11 cellular contexts compared by ENCODE assay signal in the genomic region with DNA sequence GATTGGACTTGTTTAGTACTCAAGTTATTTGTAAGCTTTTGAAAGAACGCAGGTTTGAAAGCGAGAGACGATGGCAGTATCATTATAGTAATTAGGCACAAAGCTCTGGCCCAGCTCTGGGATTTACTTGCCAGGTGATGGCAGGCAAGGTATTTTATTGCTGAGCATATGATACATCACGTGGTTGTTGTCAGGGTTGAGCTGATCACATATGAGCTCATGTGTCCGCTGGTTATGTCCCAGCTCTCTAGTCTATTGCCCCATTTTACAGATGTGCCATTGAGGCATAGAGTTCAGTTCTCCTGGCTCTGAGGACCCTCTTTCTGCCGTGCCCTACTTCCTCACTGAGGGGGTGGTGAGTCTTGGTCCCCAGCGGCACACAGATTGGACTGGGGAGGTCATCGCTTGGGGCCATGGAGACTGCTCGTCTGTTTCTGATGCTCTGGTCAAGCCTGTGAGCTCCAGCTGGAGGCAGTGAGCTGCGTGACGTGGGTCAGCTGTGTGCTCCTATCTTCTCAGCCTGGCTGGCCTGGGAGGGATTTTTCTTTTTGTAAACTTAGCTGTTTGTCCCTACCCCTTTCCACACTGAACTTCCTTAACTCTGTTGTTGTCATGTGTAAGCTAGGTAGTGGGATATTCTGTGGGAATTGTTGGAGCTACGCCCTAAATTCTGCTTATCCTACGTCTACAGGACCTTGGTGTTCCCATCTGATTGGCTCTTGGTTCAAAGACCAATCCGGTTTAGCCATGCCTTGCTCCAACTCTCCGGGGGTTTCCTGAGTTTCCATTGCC. TPM values are rescaled to one million over a fixed set of nuclear protein-coding genes. Genes with fewer than 3 reads are reported as not detected.
DNase-seq lines count a peak whose midpoint lies in the region; TF ChIP-seq lines count a peak whose summit lies in the region.
"Had no signal": no experiment of that assay in that cellular context is flagged by ENCODE, and none has a peak within 500 bp of the region (broad histone marks: within the 10 kb centered on the region; RNA-seq: fewer than 3 reads in every experiment).

No MANE protein-coding gene starts in this region.

- peaks cover 15% of the 10 kb centered on the region for H3F3A ChIP-seq in SK-N-SH (replicated peaks; ENCODE audit: insufficient read depth)

- H4K20me1 ChIP-seq in SK-N-SH (ENCODE audit: insufficient read depth): peaks cover 4% of the 10 kb centered on the region; the same call in 1 of the 2 replicates
- H4K20me1 ChIP-seq in hepatocyte (ENCODE audit: insufficient read depth, poor library complexity, severe bottlenecking): no peaks in the 10 kb centered on the region

- H2AFZ ChIP-seq in SK-N-SH (ENCODE audit: low read depth) (no peak overlapping the region), hepatocyte (no peak overlapping the region)
- H2AFZ ChIP-seq: PC-9 had no signal

- H3K9me2 ChIP-seq in SK-N-SH: no peaks in the 10 kb centered on the region
- H3K9me2 ChIP-seq in hepatocyte (replicated peaks; ENCODE audit: insufficient read depth): no peaks in the 10 kb centered on the region

- no peak for TF ChIP-seq RAD21 in SK-N-SH (IDR thresholded peaks at IDR 0.05; ENCODE audit: low read length)

- H3K36me3 ChIP-seq in BJ (ENCODE audit: control insufficient read depth, insufficient read depth, low read length) (peaks cover 3% of the 10 kb centered on the region; the same call in 1 of the 2 replicates), SK-N-SH (replicated peaks in 1 of 2; ENCODE audit: control insufficient read depth in 1 of 2, insufficient read depth in 2 of 2, low read length in 1 of 2) (no peaks in the 10 kb centered on the region), hepatocyte (replicated peaks; ENCODE audit: insufficient read depth, low read depth) (no peaks in the 10 kb centered on the region), skeletal muscle satellite cell (ENCODE audit: insufficient read depth, low read length) (no peaks in the 10 kb centered on the region)
- H3K36me3 ChIP-seq: esophagus squamous epithelium had no signal

- TF ChIP-seq EP300 in SK-N-SH (IDR thresholded peaks at IDR 0.05; ENCODE audit: borderline replicate concordance in 1 of 2, low read depth in 1 of 2, low read length in 1 of 2): no peak

- in situ Hi-C loops in GM13977 (cut with MboI; ENCODE audit: low pct_unique_long_range_greater_than_20kb, low sequenced_read_pairs, unreplicated experiment): no loop called here

- peak overlapping the region; percentile 95 for H3K4me2 ChIP-seq in SK-N-SH
- H3K4me2 ChIP-seq in hepatocyte: peak overlapping the region; percentile 97
- peak overlapping the region; percentile 86 for H3K4me2 ChIP-seq in skeletal muscle satellite cell (ENCODE audit: low read length)

- WGBS in SK-N-SH (ENCODE audit: low lambda C conversion rate): 88% methylated on average over 15 of the region's 15 CpGs
- 78% methylated on average over 15 of the region's 15 CpGs for WGBS in hepatocyte (ENCODE audit: low lambda C conversion rate, missing lambda C conversion rate)

- H3K27ac ChIP-seq in SK-N-SH (ENCODE audit: low read depth in 2 of 2, low read length in 1 of 2) (peak overlapping the region in 1 of 2 experiments; percentile 23; a peak in 1 of 4 replicates), hepatocyte (peak overlapping the region; percentile 22)
- H3K27ac ChIP-seq: PC-9 had no signal

- H3K9ac ChIP-seq in SK-N-SH (no peak overlapping the region), skeletal muscle satellite cell (ENCODE audit: low read depth, low read length) (peak overlapping the region; percentile 17)

- TF ChIP-seq CTCF in BJ (IDR thresholded peaks at IDR 0.05; ENCODE audit: insufficient read depth, low read depth, low read length) (no peak), SK-N-SH (IDR thresholded peaks at IDR 0.05) (no peak), hepatocyte (IDR thresholded peaks at IDR 0.05; ENCODE audit: poor library complexity) (no peak), GM13977 (IDR thresholded peaks at IDR 0.05; ENCODE audit: extremely low read depth, insufficient read depth, missing control alignments) (no peak)

- POLR2A ChIA-PET in BJ (lab: Charles Lee): interaction anchor here (0.6 kb wide), 1 partner anchor 11 kb away, joined by 8 read pairs; no protein-coding TSS in a partner anchor
- POLR2A ChIA-PET in SK-N-SH (lab: Yijun Ruan, JAX): no interaction called here

- H3K27me3 ChIP-seq in BJ (ENCODE audit: control insufficient read depth, insufficient read depth, low read length): no peaks in the 10 kb centered on the region
- no peaks in the 10 kb centered on the region for H3K27me3 ChIP-seq in SK-N-SH (ENCODE audit: insufficient read depth)
- no peaks in the 10 kb centered on the region for H3K27me3 ChIP-seq in hepatocyte
- no peaks in the 10 kb centered on the region for H3K27me3 ChIP-seq in skeletal muscle satellite cell (ENCODE audit: control insufficient read depth, insufficient read depth, low read length)

- H3K79me2 ChIP-seq in SK-N-SH (ENCODE audit: insufficient read depth) (peaks cover 41% of the 10 kb centered on the region; the same call in 1 of the 2 replicates), hepatocyte (no peaks in the 10 kb centered on the region)

- no peaks in the 10 kb centered on the region for H3K9me3 ChIP-seq in SK-N-SH
- H3K9me3 ChIP-seq in hepatocyte (ENCODE audit: low read depth): no peaks in the 10 kb centered on the region
- no peaks in the 10 kb centered on the region for H3K9me3 ChIP-seq in skeletal muscle satellite cell (replicated peaks; ENCODE audit: low read length)
- H3K9me3 ChIP-seq: esophagus squamous epithelium had no signal

- H3K4me3 ChIP-seq in BJ (ENCODE audit: low read depth, low read length) (peak overlapping the region; percentile 85), SK-N-SH (ENCODE audit: low read depth in 2 of 2, low read length in 1 of 2) (0 out of 4 replicates have a peak overlapping the region, but pooled peaks of 1 of the 2 experiments have one; percentile 84), hepatocyte (no peak overlapping the region), skeletal muscle satellite cell (ENCODE audit: low read length) (peak overlapping the region; percentile 73)
- H3K4me3 ChIP-seq: esophagus squamous epithelium, PC-9 had no signal

- DNase-seq in BJ (ENCODE audit: low read depth): no peak
- no peak for DNase-seq in SK-N-SH
- DNase-seq in hepatocyte (ENCODE audit: low spot score): no peak
- no peak for DNase-seq in DMS 273 treated with DMSO at 0.1 percent for 48 hours (lab: John Stamatoyannopoulos, UW)
- DNase-seq in activated effector memory CD4-positive, alpha-beta T cell treated with Interleukin-2 at 50 U/mL for 16 hours: no peak
- no peak for DNase-seq in GM13977 (ENCODE audit: low spot score)
- no peak for DNase-seq in cerebellum (ENCODE audit: low spot score)
- DNase-seq: esophagus squamous epithelium, NCI-H2227 treated with DMSO at 0.1 percent for 48 hours had no signal

- CTCF ChIA-PET in BJ (lab: Yijun Ruan, JAX): interaction anchor here (0.9 to 1.5 kb wide), 4 partner anchors 13 to 145 kb away, joined by 3 read pairs; no protein-coding TSS in a partner anchor
- CTCF ChIA-PET in SK-N-SH (lab: Yijun Ruan, JAX): interaction anchor here (0.7 to 1.6 kb wide), 3 partner anchors 15 to 430 kb away, joined by 3 read pairs; no protein-coding TSS in a partner anchor

- H3K4me1 ChIP-seq in SK-N-SH (ENCODE audit: control insufficient read depth in 1 of 2, insufficient read depth in 2 of 2, low read depth in 1 of 2, low read length in 1 of 2) (peaks cover 16 to 24% of the 10 kb centered on the region in 2 experiments; a peak in 2 of 4 replicates), hepatocyte (ENCODE audit: insufficient read depth) (peaks cover 15% of the 10 kb centered on the region), skeletal muscle satellite cell (ENCODE audit: control insufficient read depth, insufficient read depth, low read length) (peaks cover 43% of the 10 kb centered on the region)

TF ChIP-seq in SK-N-SH, 30 proteins besides CTCF, POLR2A, EP300 and RAD21:
- TF ChIP-seq NFIC (IDR thresholded peaks at IDR 0.05; ENCODE audit: borderline replicate concordance) (no peak), RXRA (IDR thresholded peaks at IDR 0.05; ENCODE audit: borderline replicate concordance, low read depth) (no peak), GABPA (IDR thresholded peaks at IDR 0.05; ENCODE audit: low read depth) (no peak), TAF1 (IDR thresholded peaks at IDR 0.05; ENCODE audit: borderline replicate concordance, low read depth, low read length) (no peak), TCF12 (IDR thresholded peaks at IDR 0.05) (no peak), RFX5 (IDR thresholded peaks at IDR 0.05; ENCODE audit: low read length) (no peak)
TF ChIP-seq in SK-N-SH: peak in this region for 0.

RNA-seq across cellular contexts. Expression of gene NXNL2, which starts 2.2 kb away (rescaled TPM):
- polyA plus RNA-seq in BJ (2011; rRNA removed): 3.6 and 5.5 TPM in 2 replicates
- polyA minus RNA-seq in BJ (2011; rRNA and poly(A)+ RNA removed): 1.5 and 2.1 TPM in 2 replicates
- 3.0 and 3.1 TPM in 2 replicates for polyA plus RNA-seq in SK-N-SH (2012; rRNA removed)
- polyA plus RNA-seq in SK-N-SH (2012; cell fraction: cytosol; rRNA removed): 1.9 and 2.3 TPM in 2 replicates
- polyA plus RNA-seq in SK-N-SH (2012; cell fraction: nucleus; rRNA removed): 4.0 and 6.5 TPM in 2 replicates
- total RNA-seq in hepatocyte: 0.57 and 0.84 TPM in 2 replicates
- 1.0 and 2.5 TPM in 2 replicates for polyA plus RNA-seq in hepatocyte
- not detected in 2 replicates for total RNA-seq in skeletal muscle satellite cell (2012; rRNA removed)
- 0.36 TPM for total RNA-seq in cerebellum
